In the genomic region with DNA sequence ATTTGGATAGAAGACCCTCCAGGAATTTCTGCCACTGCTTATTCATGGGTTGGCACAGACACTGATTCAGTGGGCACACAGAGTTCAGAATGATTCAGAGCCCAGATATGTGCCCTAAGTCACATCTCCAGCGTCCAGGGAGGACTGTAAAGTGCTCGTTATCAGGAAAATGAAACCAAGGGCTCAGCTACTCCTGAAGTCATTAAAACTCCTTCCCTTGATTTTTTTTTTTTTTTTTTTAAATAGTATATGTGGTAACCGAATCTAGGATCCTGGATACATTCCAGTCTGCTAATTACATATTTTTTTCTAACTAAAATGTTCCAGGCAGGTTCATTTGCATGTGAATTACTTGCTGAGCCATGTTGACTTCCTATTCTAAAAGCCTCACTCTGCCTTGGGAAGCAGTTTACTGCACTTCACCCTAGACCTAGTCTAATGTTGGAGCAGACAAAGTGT, we compare ENCODE assay signal across 10 cellular contexts. TPM values are rescaled to one million over a fixed set of nuclear protein-coding genes. Genes with fewer than 3 reads are reported as not detected.
DNase-seq lines count a peak whose midpoint lies in the region; ATAC-seq and TF ChIP-seq lines count a peak whose summit lies in the region.
"Had no signal": no experiment of that assay in that cellular context is flagged by ENCODE, and none has a peak within 500 bp of the region (broad histone marks: within the 10 kb centered on the region; RNA-seq: fewer than 3 reads in every experiment).

No MANE protein-coding gene starts in this region.

- ATAC-seq in RWPE2 (ENCODE audit: low read depth) (peak; percentile 72), foreskin keratinocyte (peak; percentile 79), GM18907 (IDR thresholded peaks at IDR 0.05; ENCODE audit: unreplicated experiment) (no peak)
- ATAC-seq: activated CD8-positive, alpha-beta T cell treated with anti-CD3 and anti-CD28 coated beads for 36 hours had no signal

- H3K9ac ChIP-seq in subcutaneous abdominal adipose tissue (ENCODE audit: low read length in 5 of 5) = no peak overlapping the region
- H3K9ac ChIP-seq: BLaER1 had no signal

- peaks cover 92% of the 10 kb centered on the region for H3K4me1 ChIP-seq in RWPE2 (ENCODE audit: insufficient read depth, poor library complexity, severe bottlenecking)
- peaks cover 84% of the 10 kb centered on the region for H3K4me1 ChIP-seq in foreskin keratinocyte
- peaks cover 0 to 10% (median 0%) of the 10 kb centered on the region in 5 donors for H3K4me1 ChIP-seq in subcutaneous abdominal adipose tissue (ENCODE audit: control insufficient read depth in 5 of 5, insufficient read depth in 5 of 5, low read length in 5 of 5)
- H3K4me1 ChIP-seq: BLaER1 had no signal

- TF ChIP-seq CTCF in RWPE2 (IDR thresholded peaks at IDR 0.05; ENCODE audit: poor library complexity, severe bottlenecking) (no peak), foreskin keratinocyte (conservative IDR thresholded peaks at IDR 0.05) (no peak)

- peak overlapping the region; percentile 92 for H3K27ac ChIP-seq in RWPE2 (ENCODE audit: poor library complexity, severe bottlenecking)
- H3K27ac ChIP-seq in foreskin keratinocyte = peak overlapping the region; percentile 64
- H3K27ac ChIP-seq in subcutaneous abdominal adipose tissue (ENCODE audit: low read depth, low read length) = peak overlapping the region; percentile 17
- H3K27ac ChIP-seq: BLaER1 had no signal

- no peaks in the 10 kb centered on the region for H3K9me3 ChIP-seq in RWPE2 (ENCODE audit: severe bottlenecking)
- no peaks in the 10 kb centered on the region for H3K9me3 ChIP-seq in subcutaneous abdominal adipose tissue (ENCODE audit: control insufficient read depth in 5 of 5, low read length in 5 of 5)
- H3K9me3 ChIP-seq: BLaER1 had no signal

- peak; percentile 38 for DNase-seq in NCI-H2196 (lab: John Stamatoyannopoulos, UW; ENCODE audit: unreplicated experiment)
- DNase-seq in NCI-H2196 treated with DMSO at 0.1 percent for 48 hours (lab: John Stamatoyannopoulos, UW; ENCODE audit: unreplicated experiment) = no peak
- DNase-seq in RWPE2 (ENCODE audit: low spot score) = no peak
- peak; percentile 59 to 76 for DNase-seq in foreskin keratinocyte
- no peak for DNase-seq in SHP77 (lab: John Stamatoyannopoulos, UW)
- DNase-seq in AML-193 (lab: John Stamatoyannopoulos, UW) = no peak
- DNase-seq: activated CD8-positive, alpha-beta T cell treated with anti-CD3 and anti-CD28 coated beads for 36 hours had no signal

- peaks cover 59% of the 10 kb centered on the region for H3K36me3 ChIP-seq in RWPE2 (ENCODE audit: low read depth)
- no peaks in the 10 kb centered on the region for H3K36me3 ChIP-seq in subcutaneous abdominal adipose tissue (ENCODE audit: control insufficient read depth in 5 of 5, insufficient read depth in 5 of 5, low read length in 5 of 5)
- H3K36me3 ChIP-seq: BLaER1 had no signal

- H3K27me3 ChIP-seq in RWPE2 (ENCODE audit: insufficient read depth, poor library complexity, severe bottlenecking) (no peaks in the 10 kb centered on the region), foreskin keratinocyte (no peaks in the 10 kb centered on the region), subcutaneous abdominal adipose tissue (ENCODE audit: control insufficient read depth in 5 of 5, insufficient read depth in 4 of 5, low read length in 5 of 5) (no peaks in the 10 kb centered on the region)
- H3K27me3 ChIP-seq: BLaER1 had no signal

- peak overlapping the region; percentile 0 for H3K4me3 ChIP-seq in RWPE2 (ENCODE audit: severe bottlenecking)
- peak overlapping the region in 3 of 5 donors; percentile 23 to 38 (median 32) for H3K4me3 ChIP-seq in subcutaneous abdominal adipose tissue (ENCODE audit: low read depth in 1 of 5, low read length in 5 of 5)
- H3K4me3 ChIP-seq: BLaER1 had no signal

RNA-seq across cellular contexts. Expression of a gene that starts 34.7 kb away (rescaled TPM):
- 147 and 157 TPM in 2 replicates for total RNA-seq in foreskin keratinocyte
- polyA plus RNA-seq in foreskin keratinocyte = 26.7 and 30.7 TPM in 2 replicates

Comparison
In these comparisons a context has a peak if more than half of its experiments do, and no peak if none do; other contexts are left out.
1. DNase-seq: peak in NCI-H2196 (single experiment) and foreskin keratinocyte (2 of 2); none in NCI-H2196 treated with DMSO at 0.1 percent for 48 hours (single experiment), RWPE2 (single experiment), SHP77 (0 of 2) and AML-193 (0 of 2).
2. H3K27ac ChIP-seq: peak in every context shown above with its lines; median percentile 92 in RWPE2; 64 in foreskin keratinocyte; 17 in subcutaneous abdominal adipose tissue.